ENCODE assay signal across 11 cellular contexts in genomic region chr15:73923156-73923487, GRCh38. TPM values are rescaled to one million over a fixed set of nuclear protein-coding genes. Genes with fewer than 3 reads are reported as not detected.
A peak's percentile ranks its signal among the peaks of the same experiment; 100 is the strongest.
DNase-seq lines count a peak whose midpoint lies in the region; ATAC-seq and TF ChIP-seq lines count a peak whose summit lies in the region.
"Had no signal": no experiment of that assay in that cellular context is flagged by ENCODE, and none has a peak within 500 bp of the region (broad histone marks: within the 10 kb centered on the region; RNA-seq: fewer than 3 reads in every experiment).

No MANE protein-coding gene starts in this region.

- no peak for ATAC-seq in HG03571 (IDR thresholded peaks at IDR 0.05; ENCODE audit: unreplicated experiment)
- ATAC-seq in HG03175 (IDR thresholded peaks at IDR 0.05; ENCODE audit: unreplicated experiment), result no peak
- ATAC-seq in GM19395 (IDR thresholded peaks at IDR 0.05; ENCODE audit: unreplicated experiment), result no peak
- ATAC-seq in HG03159 (IDR thresholded peaks at IDR 0.05; ENCODE audit: unreplicated experiment), result no peak

- H3K4me1 ChIP-seq in Peyer's patch, result peaks cover 0 to 58% (median 9%) of the 10 kb centered on the region in 4 donors
- H3K4me1 ChIP-seq in esophagus muscularis mucosa, result peaks cover 67 to 80% (median 79%) of the 10 kb centered on the region in 4 donors
- H3K4me1 ChIP-seq in neutrophil (ENCODE audit: control insufficient read depth in 1 of 2, insufficient read depth in 1 of 2, low read depth in 1 of 2, low read length in 1 of 2), result peaks cover 61 to 79% of the 10 kb centered on the region in 2 experiments

- H3K27me3 ChIP-seq in Peyer's patch (no peaks in the 10 kb centered on the region), esophagus muscularis mucosa (peaks cover 0 to 15% (median 0%) of the 10 kb centered on the region in 4 donors), neutrophil (peaks cover 37% of the 10 kb centered on the region)

- peak overlapping the region in 3 of 4 donors; percentile 57 to 81 (median 77) for H3K27ac ChIP-seq in Peyer's patch
- H3K27ac ChIP-seq in esophagus muscularis mucosa (replicated peaks in 1 of 4), result peak overlapping the region; percentile 92 to 96 (median 94)
- H3K27ac ChIP-seq in neutrophil, result peak overlapping the region; percentile 91

- WGBS in esophagus muscularis mucosa, result 63% methylated on average over 7 of the region's 7 CpGs

- H3K36me3 ChIP-seq in Peyer's patch, result no peaks in the 10 kb centered on the region
- peaks cover 0 to 6% (median 0%) of the 10 kb centered on the region in 4 donors for H3K36me3 ChIP-seq in esophagus muscularis mucosa
- H3K36me3 ChIP-seq in neutrophil, result no peaks in the 10 kb centered on the region
- H3K36me3 ChIP-seq: SJSA1 had no signal

- peaks cover 0 to 3% (median 0%) of the 10 kb centered on the region in 4 donors for H3K9me3 ChIP-seq in Peyer's patch
- H3K9me3 ChIP-seq in esophagus muscularis mucosa, result no peaks in the 10 kb centered on the region
- H3K9me3 ChIP-seq in neutrophil, result no peaks in the 10 kb centered on the region

- TF ChIP-seq CTCF in AG10803 (conservative IDR thresholded peaks at IDR 0.05; ENCODE audit: low read length) (no peak), Peyer's patch (IDR thresholded peaks at IDR 0.05) (no peak), esophagus muscularis mucosa (IDR thresholded peaks at IDR 0.05) (no peak), neutrophil (IDR thresholded peaks at IDR 0.05) (no peak)

- no peak for DNase-seq in AG10803 (ENCODE audit: low read depth)
- DNase-seq in Peyer's patch, result no peak
- DNase-seq in esophagus muscularis mucosa (ENCODE audit: extremely low spot score), result no peak
- DNase-seq: COR-L47 had no signal

- H3K4me3 ChIP-seq in AG10803 (ENCODE audit: low read length), result peak overlapping the region; percentile 20
- no peak overlapping the region for H3K4me3 ChIP-seq in Peyer's patch
- peak overlapping the region in 3 of 4 donors; percentile 4 to 20 (median 6) for H3K4me3 ChIP-seq in esophagus muscularis mucosa
- H3K4me3 ChIP-seq in neutrophil (ENCODE audit: low read depth in 1 of 2, low read length in 1 of 2), result no peak overlapping the region
- H3K4me3 ChIP-seq: SJSA1 had no signal

- TF ChIP-seq POLR2A in Peyer's patch (IDR thresholded peaks at IDR 0.05) (no peak), esophagus muscularis mucosa (IDR thresholded peaks at IDR 0.05; ENCODE audit: low read depth) (no peak)

- intact Hi-C loops in esophagus muscularis mucosa (cut with DNase I), result no loop called here

- TF ChIP-seq EP300 in esophagus muscularis mucosa (IDR thresholded peaks at IDR 0.05), result no peak

RNA-seq across cellular contexts. Expression of gene LOXL1, which starts 3.1 kb away (rescaled TPM):
- total RNA-seq in Peyer's patch, result 1 to 10 TPM; 1.8 to 8.3 (median 5.4) TPM
- total RNA-seq in esophagus muscularis mucosa, result 10 to 100 TPM; 19.7 to 84.3 (median 39.1) TPM

RNA-seq across cellular contexts. Expression of gene TBC1D21, which starts 49.8 kb away (rescaled TPM):
- total RNA-seq in Peyer's patch (not detected), esophagus muscularis mucosa (not detected)
- total RNA-seq: activated CD8-positive, alpha-beta memory T cell treated with anti-CD3 and anti-CD28 coated beads for 36 hours; SJSA1 had no signal

Comparison
In these comparisons a context has a peak if more than half of its experiments do, and no peak if none do; other contexts are left out.
1. H3K4me3 ChIP-seq: peak in AG10803 (single experiment) and esophagus muscularis mucosa (3 of 4); none in Peyer's patch (0 of 4) and neutrophil (0 of 2).
2. Peak in every context shown above with its lines, with median percentiles within 50 percentile points of each other: H3K27ac ChIP-seq.